8 cellular contexts compared by ENCODE assay signal in the genomic region with DNA sequence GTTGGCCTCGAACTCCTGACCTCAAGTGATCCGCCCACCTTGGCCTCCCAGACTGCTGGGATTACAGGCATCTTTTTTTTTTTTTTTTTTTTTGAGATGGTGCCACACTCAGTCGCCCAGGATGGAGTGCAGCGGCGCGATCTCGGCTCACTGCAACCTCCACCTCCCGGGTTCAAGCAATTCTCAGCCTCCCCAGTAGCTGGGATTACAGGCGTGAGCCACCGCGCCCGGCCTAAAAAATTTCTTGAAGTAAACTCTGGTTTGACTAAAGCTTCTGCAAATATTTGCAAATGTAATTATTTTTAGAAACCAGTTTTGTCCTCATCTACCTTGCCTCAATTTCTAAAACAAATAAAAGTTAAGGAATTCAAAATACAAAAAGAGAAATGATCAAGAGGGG. TPM values are rescaled to one million over a fixed set of nuclear protein-coding genes. Genes with fewer than 3 reads are reported as not detected.
A peak's percentile ranks its signal among the peaks of the same experiment; 100 is the strongest.
DNase-seq lines count a peak whose midpoint lies in the region; ATAC-seq and TF ChIP-seq lines count a peak whose summit lies in the region.

No MANE protein-coding gene starts in this region.

- H3K36me3 Mint-ChIP-seq in mesothelial cell of epicardium, result peaks cover 5% of the 10 kb centered on the region

- no peaks in the 10 kb centered on the region for H3K36me3 ChIP-seq in right atrium auricular region
- no peaks in the 10 kb centered on the region for H3K36me3 ChIP-seq in brain microvascular endothelial cell (replicated peaks)

- H3K27me3 ChIP-seq in right atrium auricular region (no peaks in the 10 kb centered on the region), brain microvascular endothelial cell (replicated peaks) (no peaks in the 10 kb centered on the region)

- in situ Hi-C loops in brain microvascular endothelial cell (cut with HindIII; ENCODE audit: low pct_ligation_motif_present, low sequenced_read_pairs), result no loop called here

- peaks cover 36% of the 10 kb centered on the region for H3K4me1 Mint-ChIP-seq in mesothelial cell of epicardium

- H3K4me1 ChIP-seq in right atrium auricular region, result peaks cover 0 to 38% of the 10 kb centered on the region in 2 donors

- peak overlapping the region; percentile 96 for H3K4me3 Mint-ChIP-seq in mesothelial cell of epicardium

- no peak for TF ChIP-seq CTCF in right atrium auricular region (IDR thresholded peaks at IDR 0.05)
- TF ChIP-seq CTCF in brain microvascular endothelial cell (IDR thresholded peaks at IDR 0.05; ENCODE audit: low read depth, low read length, missing control alignments), result no peak
- no peak for TF ChIP-seq CTCF in mesothelial cell of epicardium (IDR thresholded peaks at IDR 0.05; ENCODE audit: unreplicated experiment)

- H3K27ac ChIP-seq in right atrium auricular region (peak overlapping the region; percentile 94 to 97), brain microvascular endothelial cell (peak overlapping the region; percentile 88)

- H3K4me3 ChIP-seq in right atrium auricular region (peak overlapping the region; percentile 77 to 94), brain microvascular endothelial cell (ENCODE audit: low read depth, low read length) (peak overlapping the region; percentile 87)

- peaks cover 3% of the 10 kb centered on the region for H3K9me3 Mint-ChIP-seq in mesothelial cell of epicardium

- no peaks in the 10 kb centered on the region for H3K9me3 ChIP-seq in right atrium auricular region

- no peak for DNase-seq in right atrium auricular region (ENCODE audit: low spot score)
- DNase-seq in left cardiac atrium, result no peak
- DNase-seq in brain microvascular endothelial cell, result no peak
- DNase-seq in mesothelial cell of epicardium (ENCODE audit: low spot score in 2 of 2, unreplicated experiment in 2 of 2), result no peak
- DNase-seq in MV-4-11 (lab: John Stamatoyannopoulos, UW), result no peak
- no peak for DNase-seq in DMS153 (lab: John Stamatoyannopoulos, UW)
- DNase-seq in NCI-H69 (lab: John Stamatoyannopoulos, UW), result no peak

- H3K27ac Mint-ChIP-seq in mesothelial cell of epicardium, result peak overlapping the region; percentile 98

- intact Hi-C loops in left cardiac atrium (cut with DNase I), result loop anchor here in 1 of 2 donors (5.0 kb wide), 1 partner anchor 821 kb away; the partner anchor contains the start of genes DOP1A and UBE3D

- no peak for ATAC-seq in left cardiac atrium
- ATAC-seq in GM18868 (IDR thresholded peaks at IDR 0.05; ENCODE audit: unreplicated experiment), result no peak

- H3K27me3 Mint-ChIP-seq in mesothelial cell of epicardium (ENCODE audit: low read depth), result no peaks in the 10 kb centered on the region

RNA-seq across cellular contexts. Expression of gene IBTK, which starts 1.2 kb away (rescaled TPM):
- 10 to 100 TPM; 24.8 TPM for total RNA-seq in right atrium auricular region
- 10 to 100 TPM; 22.3 to 31.8 TPM for total RNA-seq in left cardiac atrium
- total RNA-seq in mesothelial cell of epicardium, result 29.4 to 33.3 TPM (median 31.8 TPM) in 3 replicates
